11 cellular contexts compared by ENCODE assay signal in genomic region chr6:103456652-103457051, GRCh38.
"Had no signal": no experiment of that assay in that cellular context is flagged by ENCODE, and none has a peak within 500 bp of the region (broad histone marks: within the 10 kb centered on the region; RNA-seq: fewer than 3 reads in every experiment).

No MANE protein-coding gene starts in this region.

- H2AFZ ChIP-seq: GM23248, GM23338 had no signal

- ATAC-seq: GM23338, HCT116 had no signal

- FAIRE-seq: H1, H54 had no signal

- H3K27ac ChIP-seq: GM23248 had no signal

- H3K4me2 ChIP-seq: GM23338 had no signal

- H3K4me3 ChIP-seq: GM23248, GM23338, HAP-1 had no signal

- H3K9ac ChIP-seq: GM23248 had no signal

- DNase-seq: GM23248, GOT3, H7, H9, HCEC 1CT, HFFc6 had no signal

- H3K4me1 ChIP-seq: HAP-1 had no signal

- H3K9me3 ChIP-seq: HAP-1 had no signal

- H3K36me3 ChIP-seq: HAP-1 had no signal
